ENCODE assay signal across 16 cellular contexts in genomic region chr4:3775011-3775410, GRCh38.
"Had no signal": no experiment of that assay in that cellular context is flagged by ENCODE, and none has a peak within 500 bp of the region (broad histone marks: within the 10 kb centered on the region; RNA-seq: fewer than 3 reads in every experiment).

No MANE protein-coding gene starts in this region.

- H3K27ac Mint-ChIP-seq: memory B cell; natural killer cell; stimulated activated naive B cell treated with anti-CD40 and anti-IgM and Interleukin-4, amounts not matched to agents 10 μg/mL and 1 μg/mL and 100 μg/mL, for 72 hours; stimulated activated naive CD8-positive, alpha-beta T cell treated with anti-CD3 and anti-CD28 coated beads, Interleukin-15, Interleukin-2, amounts not matched to agents 100 ng/mL and 50 ng/mL, for 24 hours had no signal

- H3K9me3 Mint-ChIP-seq: natural killer cell; stimulated activated naive CD8-positive, alpha-beta T cell treated with anti-CD3 and anti-CD28 coated beads, Interleukin-15, Interleukin-2, amounts not matched to agents 100 ng/mL and 50 ng/mL, for 24 hours had no signal

- H3K36me3 Mint-ChIP-seq: memory B cell; natural killer cell; stimulated activated naive B cell treated with anti-CD40 and anti-IgM and Interleukin-4, amounts not matched to agents 10 μg/mL and 1 μg/mL and 100 μg/mL, for 72 hours had no signal

- H3K4me1 Mint-ChIP-seq: memory B cell; natural killer cell; stimulated activated naive B cell treated with anti-CD40 and anti-IgM and Interleukin-4, amounts not matched to agents 10 μg/mL and 1 μg/mL and 100 μg/mL, for 72 hours had no signal

- DNase-seq: dermis blood vessel endothelial cell; effector memory CD4-positive, alpha-beta T cell; foreskin keratinocyte; heart left ventricle; kidney; natural killer cell; small intestine; stimulated activated CD4-positive, alpha-beta T cell treated with anti-CD3 and anti-CD28 coated beads, Interleukin-15, amount 100 ng/mL, for 24 hours; stimulated activated CD4-positive, alpha-beta T cell treated with anti-CD3 and anti-CD28 coated beads, Interleukin-2, amount 100 ng/mL, for 48 hours; stimulated activated naive B cell treated with anti-CD40 and anti-IgM and Interleukin-4, amounts not matched to agents 10 μg/mL and 1 μg/mL and 100 μg/mL, for 72 hours; trophoblast cell had no signal

- H3K4me3 Mint-ChIP-seq: memory B cell; natural killer cell; stimulated activated naive B cell treated with anti-CD40 and anti-IgM and Interleukin-4, amounts not matched to agents 10 μg/mL and 1 μg/mL and 100 μg/mL, for 72 hours; stimulated activated naive CD8-positive, alpha-beta T cell treated with anti-CD3 and anti-CD28 coated beads, Interleukin-15, Interleukin-2, amounts not matched to agents 100 ng/mL and 50 ng/mL, for 24 hours had no signal

- ATAC-seq: foreskin keratinocyte; gastroesophageal sphincter; heart left ventricle; left lobe of liver; natural killer cell; pancreas; stimulated activated naive B cell treated with anti-CD40 and anti-IgM and Interleukin-4, amounts not matched to agents 10 μg/mL and 1 μg/mL and 100 μg/mL, for 72 hours had no signal
